Comparison of ENCODE assay signal across 8 cellular contexts in genomic region chr3:50299638-50299928, GRCh38. TPM values are rescaled to one million over a fixed set of nuclear protein-coding genes. Genes with fewer than 3 reads are reported as not detected.
DNase-seq lines count a peak whose midpoint lies in the region; ATAC-seq, FAIRE-seq and TF ChIP-seq lines count a peak whose summit lies in the region.

No MANE protein-coding gene starts in this region.

- peak overlapping the region; percentile 68 for H3K27ac ChIP-seq in GM12878 (ENCODE audit: control insufficient read depth, insufficient read depth)
- peak overlapping the region; percentile 85 to 93 (median 92) for H3K27ac ChIP-seq in upper lobe of left lung

- SMC1A ChIA-PET in GM12878 (lab: Charles Lee; ENCODE audit: uncharacterized antibody, unreplicated experiment): interaction anchor here (0.7 to 2.3 kb wide), 7 partner anchors 17 to 72 kb away, joined by 3 to 9 read pairs (median 3); no protein-coding TSS in a partner anchor

- H2AFZ ChIP-seq in GM12878 (ENCODE audit: control insufficient read depth, low read depth, low read length): peak overlapping the region; percentile 73

- DNase-seq in activated naive CD4-positive, alpha-beta T cell treated with anti-CD3 and anti-CD28 coated beads, Interleukin-2, amount 10 ng/mL, durations not matched to agents 7 days and 5 days: no peak
- DNase-seq in activated naive CD4-positive, alpha-beta T cell treated with Interleukin-2 at 50 U/mL for 16 hours: no peak
- DNase-seq in GM12878 (ENCODE audit: low read depth, low spot score) (no peak), memory B cell (ENCODE audit: low spot score in 2 of 2) (no peak), upper lobe of left lung (no peak)
- DNase-seq in activated effector memory CD4-positive, alpha-beta T cell treated with Interleukin-2 at 50 U/mL for 16 hours: no peak

- H3K27me3 ChIP-seq in GM12878 (replicated peaks in 1 of 2; ENCODE audit: control insufficient read depth in 2 of 2, insufficient read depth in 2 of 2, low read length in 1 of 2): no peaks in the 10 kb centered on the region
- no peaks in the 10 kb centered on the region for H3K27me3 ChIP-seq in upper lobe of left lung

- peak overlapping the region; percentile 64 for H3K9ac ChIP-seq in GM12878 (ENCODE audit: control insufficient read depth, insufficient read depth, low read length)

- POLR2A ChIA-PET in GM12878 (lab: Charles Lee): interaction anchor here (0.5 to 2.7 kb wide), 15 partner anchors 9 to 829 kb away, joined by 3 to 30 read pairs (median 5); partner anchors contain the start of genes CYB561D2, DAG1, NPRL2 and RASSF1

- RAD21 ChIA-PET in GM12878 (lab: Charles Lee; ENCODE audit: unreplicated experiment): interaction anchor here (0.7 to 2.2 kb wide), 8 partner anchors 11 to 53 kb away, joined by 3 to 15 read pairs (median 6); partner anchors contain the start of genes CYB561D2, NPRL2 and TUSC2

- BruUV-seq in GM12878 (replicated peaks; lab: Mats Ljungman, UMichigan): no TSS peak

- TF ChIP-seq EP300 in GM12878 (IDR thresholded peaks at IDR 0.05; ENCODE audit: borderline replicate concordance in 1 of 2, control insufficient read depth in 1 of 2, low read depth in 2 of 2, low read length in 2 of 2): no peak
- peak in 3 of 4 donors; percentile 28 to 91 (median 86) for TF ChIP-seq EP300 in upper lobe of left lung (IDR thresholded peaks at IDR 0.05)

- peaks cover 5% of the 10 kb centered on the region for H3K36me3 Mint-ChIP-seq in activated naive CD4-positive, alpha-beta T cell treated with anti-CD3 and anti-CD28 coated beads, Interleukin-2, amount 10 ng/mL, durations not matched to agents 7 days and 5 days
- H3K36me3 Mint-ChIP-seq in memory B cell: no peaks in the 10 kb centered on the region

- TF ChIP-seq CTCF in GM12878 (IDR thresholded peaks at IDR 0.05 in 2 of 3, conservative IDR thresholded peaks at IDR 0.05 in 1 of 3; ENCODE audit: control insufficient read depth in 2 of 3, extremely low read depth in 1 of 3, insufficient read depth in 1 of 3, low read depth in 3 of 3, low read length in 3 of 3) (no peak), upper lobe of left lung (IDR thresholded peaks at IDR 0.05) (no peak)

- no peak for FAIRE-seq in GM12878 (lab: Jason Lieb, UNC)

- TF ChIP-seq RAD21 in GM12878 (IDR thresholded peaks at IDR 0.05; ENCODE audit: insufficient read depth, low read depth, low read length): no peak

- H3K9me3 ChIP-seq in GM12878 (replicated peaks; ENCODE audit: control insufficient read depth, insufficient read depth, low read length) (no peaks in the 10 kb centered on the region), upper lobe of left lung (no peaks in the 10 kb centered on the region)

- WGBS in GM12878 (ENCODE audit: insufficient coverage, insufficient replicate concordance, low lambda C conversion rate, missing lambda C conversion rate): under 1% methylated on average over 12 of the region's 12 CpGs
- 3% methylated on average over 12 of the region's 12 CpGs; no CpG with 5 or more reads in 1 of the 2 donors for WGBS in upper lobe of left lung, 2 donors

- H3K4me1 Mint-ChIP-seq in activated naive CD4-positive, alpha-beta T cell treated with anti-CD3 and anti-CD28 coated beads, Interleukin-2, amount 10 ng/mL, durations not matched to agents 7 days and 5 days: peaks cover 41% of the 10 kb centered on the region
- H3K4me1 Mint-ChIP-seq in memory B cell: peaks cover 20% of the 10 kb centered on the region

- peak overlapping the region; percentile 90 for H3K4me2 ChIP-seq in GM12878 (ENCODE audit: control insufficient read depth, insufficient read depth)

- no peaks in the 10 kb centered on the region for H3K27me3 Mint-ChIP-seq in activated naive CD4-positive, alpha-beta T cell treated with anti-CD3 and anti-CD28 coated beads, Interleukin-2, amount 10 ng/mL, durations not matched to agents 7 days and 5 days
- no peaks in the 10 kb centered on the region for H3K27me3 Mint-ChIP-seq in memory B cell

- H3K27ac Mint-ChIP-seq in activated naive CD4-positive, alpha-beta T cell treated with anti-CD3 and anti-CD28 coated beads, Interleukin-2, amount 10 ng/mL, durations not matched to agents 7 days and 5 days: peak overlapping the region; percentile 99
- peak overlapping the region; percentile 97 for H3K27ac Mint-ChIP-seq in memory B cell

- H3K79me2 ChIP-seq in GM12878 (ENCODE audit: control insufficient read depth, insufficient read depth, low read length): peaks cover 2% of the 10 kb centered on the region; the same call in 1 of the 2 replicates

- in situ Hi-C loops in GM12878 (cut with MboI): no loop called here

- H3K36me3 ChIP-seq in GM12878 (ENCODE audit: control insufficient read depth in 2 of 2, insufficient read depth in 2 of 2, low read length in 1 of 2): no peaks in the 10 kb centered on the region
- peaks cover 0 to 13% (median 2%) of the 10 kb centered on the region in 4 donors for H3K36me3 ChIP-seq in upper lobe of left lung

- peaks cover 4% of the 10 kb centered on the region for H3K4me1 ChIP-seq in GM12878 (ENCODE audit: control insufficient read depth, insufficient read depth, low read length)
- peaks cover 41 to 55% (median 52%) of the 10 kb centered on the region in 4 donors for H3K4me1 ChIP-seq in upper lobe of left lung

- ATAC-seq in GM12878: no peak
- ATAC-seq in memory B cell (ENCODE audit: low read depth): no peak
- ATAC-seq in upper lobe of left lung (ENCODE audit: low FRiP score in 2 of 2): no peak
- ATAC-seq in HG02870 (IDR thresholded peaks at IDR 0.05; ENCODE audit: unreplicated experiment): no peak
- ATAC-seq in GM21576 (IDR thresholded peaks at IDR 0.05; ENCODE audit: unreplicated experiment): no peak

- peak overlapping the region; percentile 98 for H3K4me3 Mint-ChIP-seq in activated naive CD4-positive, alpha-beta T cell treated with anti-CD3 and anti-CD28 coated beads, Interleukin-2, amount 10 ng/mL, durations not matched to agents 7 days and 5 days
- H3K4me3 Mint-ChIP-seq in memory B cell: peak overlapping the region; percentile 94

- intact Hi-C loops in GM12878 (cut with micrococcal nuclease; ENCODE audit: unreplicated experiment): loop anchor here (1.0 to 5.0 kb wide), 2 partner anchors 22 to 38 kb away; no protein-coding TSS in a partner anchor

- TF ChIP-seq POLR2A in GM12878 (IDR thresholded peaks at IDR 0.05; ENCODE audit: low read depth, low read length) (no peak), upper lobe of left lung (IDR thresholded peaks at IDR 0.05) (no peak)

- CTCF ChIA-PET in activated naive CD4-positive, alpha-beta T cell treated with anti-CD3 and anti-CD28 coated beads, Interleukin-2, amount 10 ng/mL, durations not matched to agents 7 days and 5 days (lab: Charles Lee): interaction anchor here (1.2 to 3.8 kb wide), 5 partner anchors 15 to 25 kb away, joined by 3 to 20 read pairs (median 7); partner anchors contain the start of gene HYAL2
- CTCF ChIA-PET in GM12878 (lab: Yijun Ruan, JAX): interaction anchor here (0.7 to 3.5 kb wide), 12 partner anchors 19 to 243 kb away, joined by 3 to 22 read pairs (median 5); partner anchors contain the start of gene TUSC2

- H3K4me3 ChIP-seq in GM12878 (peak overlapping the region; percentile 79), upper lobe of left lung (peak overlapping the region in 3 of 4 donors; percentile 55 to 86 (median 64))

- H4K20me1 ChIP-seq in GM12878 (ENCODE audit: control insufficient read depth, insufficient read depth): no peaks in the 10 kb centered on the region

- no peaks in the 10 kb centered on the region for H3K9me3 Mint-ChIP-seq in activated naive CD4-positive, alpha-beta T cell treated with anti-CD3 and anti-CD28 coated beads, Interleukin-2, amount 10 ng/mL, durations not matched to agents 7 days and 5 days
- no peaks in the 10 kb centered on the region for H3K9me3 Mint-ChIP-seq in memory B cell

RNA-seq across cellular contexts. Expression of gene HYAL3, which starts 0.4 kb away (rescaled TPM):
- 4.9 and 6.0 TPM in 2 replicates for total RNA-seq in GM12878 (2013; cell fraction: nucleolus; rRNA removed)
- total RNA-seq in GM12878 (2014; rRNA removed) (3.6 and 4.0 TPM in 2 replicates), GM12878 (2014; rRNA removed; fragmentation: Illumina TruSeq; extraction: Trizol) (2.0 and 2.4 TPM in 2 replicates), GM12878 (2021) (2.8 and 3.9 TPM in 2 replicates), upper lobe of left lung (1 to 10 TPM in 5 of 6 donors, under 1 TPM in 1; 0.33 to 5.7 (median 3.1) TPM)
- 0.59 TPM for polyA plus RNA-seq in GM12878 (2011; ENCODE audit: low read depth)
- polyA plus RNA-seq in GM12878 (2011; rRNA removed) (0.94 and 1.4 TPM in 2 replicates), GM12878 (2014; fragmentation: Illumina TruSeq; extraction: Trizol) (0.49 and 1.8 TPM in 2 replicates), GM12878 (2014; fragmentation: Nextera tagmentation; extraction: Ambion mirVana) (under 1 TPM; 0.37 TPM), GM12878 (2014; rRNA removed) (3.7 and 4.0 TPM in 2 replicates), GM12878 (2016; fragmentation: Nextera tagmentation; extraction: Ambion mirVana) (1 to 10 TPM; 4.1 to 4.2 TPM)
- polyA plus RNA-seq in GM12878 (2011; cell fraction: cytosol; rRNA removed): 3.3 and 4.1 TPM in 2 replicates
- 6.3 and 6.4 TPM in 2 replicates for polyA plus RNA-seq in GM12878 (2011; cell fraction: nucleus; rRNA removed)
- polyA plus RNA-seq in GM12878 (2012): 1.0 and 1.6 TPM in 2 replicates
- 1.0 and 4.2 TPM in 2 replicates for polyA minus RNA-seq in GM12878 (2011; rRNA and poly(A)+ RNA removed)
- polyA minus RNA-seq in GM12878 (2011; cell fraction: cytosol; rRNA and poly(A)+ RNA removed): 1.5 and 1.6 TPM in 2 replicates
- 4.2 and 5.4 TPM in 2 replicates for polyA minus RNA-seq in GM12878 (2011; cell fraction: nucleus; rRNA and poly(A)+ RNA removed)

RNA-seq across cellular contexts. Expression of gene NAA80, which starts 0.4 kb away (rescaled TPM):
- total RNA-seq in GM12878 (2013; cell fraction: nucleolus; rRNA removed): 24.5 and 24.6 TPM in 2 replicates
- total RNA-seq in GM12878 (2014; rRNA removed) (8.5 and 9.2 TPM in 2 replicates), GM12878 (2014; rRNA removed; fragmentation: Illumina TruSeq; extraction: Trizol) (2.9 and 3.8 TPM in 2 replicates), GM12878 (2021) (9.0 and 9.1 TPM in 2 replicates), upper lobe of left lung (10 to 100 TPM; 12.1 to 34.5 (median 15.1) TPM)
- 3.1 TPM for polyA plus RNA-seq in GM12878 (2011; ENCODE audit: low read depth)
- polyA plus RNA-seq in GM12878 (2011; rRNA removed) (2.4 and 5.1 TPM in 2 replicates), GM12878 (2014; fragmentation: Illumina TruSeq; extraction: Trizol) (2.6 and 6.4 TPM in 2 replicates), GM12878 (2014; fragmentation: Nextera tagmentation; extraction: Ambion mirVana) (under 1 TPM; 0.48 to 0.62 TPM), GM12878 (2014; rRNA removed) (12.7 and 13.6 TPM in 2 replicates), GM12878 (2016; fragmentation: Nextera tagmentation; extraction: Ambion mirVana) (1 to 10 TPM; 7.0 to 8.0 TPM)
- polyA plus RNA-seq in GM12878 (2011; cell fraction: cytosol; rRNA removed): 11.0 and 11.9 TPM in 2 replicates
- polyA plus RNA-seq in GM12878 (2011; cell fraction: nucleus; rRNA removed): 39.0 and 44.2 TPM in 2 replicates
- 7.8 and 11.0 TPM in 2 replicates for polyA plus RNA-seq in GM12878 (2012)
- 7.8 and 20.4 TPM in 2 replicates for polyA minus RNA-seq in GM12878 (2011; rRNA and poly(A)+ RNA removed)
- 3.2 TPM in 2 replicates for polyA minus RNA-seq in GM12878 (2011; cell fraction: cytosol; rRNA and poly(A)+ RNA removed)
- 19.7 and 30.1 TPM in 2 replicates for polyA minus RNA-seq in GM12878 (2011; cell fraction: nucleus; rRNA and poly(A)+ RNA removed)

RNA-seq across cellular contexts. Expression of gene HYAL1, which starts 3.8 kb away (rescaled TPM):
- total RNA-seq in GM12878 (2013; cell fraction: nucleolus; rRNA removed): 0.65 and 0.91 TPM in 2 replicates
- total RNA-seq in GM12878 (2014; rRNA removed) (0.06 and 0.33 TPM in 2 replicates), GM12878 (2014; rRNA removed; fragmentation: Illumina TruSeq; extraction: Trizol) (0.09 and 0.36 TPM in 2 replicates), GM12878 (2021) (0.40 and 0.49 TPM in 2 replicates), upper lobe of left lung (10 to 100 TPM; 22.0 to 99.1 (median 63.0) TPM)
- polyA plus RNA-seq in GM12878 (2011; ENCODE audit: low read depth): not detected
- polyA plus RNA-seq in GM12878 (2011; rRNA removed) (0.04 and 0.07 TPM in 2 replicates), GM12878 (2014; fragmentation: Illumina TruSeq; extraction: Trizol) (0.07 TPM in 1 of 2 replicates, not detected in the other), GM12878 (2014; fragmentation: Nextera tagmentation; extraction: Ambion mirVana) (not detected), GM12878 (2014; rRNA removed) (0.13 and 0.20 TPM in 2 replicates), GM12878 (2016; fragmentation: Nextera tagmentation; extraction: Ambion mirVana) (under 1 TPM; 0.23 to 0.55 TPM)
- polyA plus RNA-seq in GM12878 (2011; cell fraction: cytosol; rRNA removed): 0.03 TPM in 2 replicates
- polyA plus RNA-seq in GM12878 (2011; cell fraction: nucleus; rRNA removed): 0.25 and 0.37 TPM in 2 replicates
- polyA plus RNA-seq in GM12878 (2012): 0.20 and 0.25 TPM in 2 replicates
- 0.26 TPM in 1 of 2 replicates, not detected in the other for polyA minus RNA-seq in GM12878 (2011; rRNA and poly(A)+ RNA removed)
- polyA minus RNA-seq in GM12878 (2011; cell fraction: cytosol; rRNA and poly(A)+ RNA removed): 3.2 TPM in 1 of 2 replicates, not detected in the other
- polyA minus RNA-seq in GM12878 (2011; cell fraction: nucleus; rRNA and poly(A)+ RNA removed): 1.1 TPM in 1 of 2 replicates, not detected in the other

RNA-seq across cellular contexts. Expression of gene IFRD2, which starts 7.4 kb away (rescaled TPM):
- 91.8 and 111 TPM in 2 replicates for total RNA-seq in GM12878 (2013; cell fraction: nucleolus; rRNA removed)
- total RNA-seq in GM12878 (2014; rRNA removed): 81.7 and 100 TPM in 2 replicates
- 47.5 and 52.0 TPM in 2 replicates for total RNA-seq in GM12878 (2014; rRNA removed; fragmentation: Illumina TruSeq; extraction: Trizol)
- total RNA-seq in GM12878 (2021): 96.6 and 103 TPM in 2 replicates
- 21.2 TPM for polyA plus RNA-seq in GM12878 (2011; ENCODE audit: low read depth)
- polyA plus RNA-seq in GM12878 (2011; rRNA removed): 12.4 and 19.1 TPM in 2 replicates
- polyA plus RNA-seq in GM12878 (2011; cell fraction: cytosol; rRNA removed): 43.7 and 61.2 TPM in 2 replicates
- polyA plus RNA-seq in GM12878 (2011; cell fraction: nucleus; rRNA removed): 223 and 239 TPM in 2 replicates
- polyA plus RNA-seq in GM12878 (2012): 40.6 and 41.3 TPM in 2 replicates
- 19.1 and 44.1 TPM in 2 replicates for polyA plus RNA-seq in GM12878 (2014; fragmentation: Illumina TruSeq; extraction: Trizol)
- 10 to 100 TPM; 33.7 to 82.8 TPM for polyA plus RNA-seq in GM12878 (2014; fragmentation: Nextera tagmentation; extraction: Ambion mirVana)
- 77.8 and 87.5 TPM in 2 replicates for polyA plus RNA-seq in GM12878 (2014; rRNA removed)
- polyA plus RNA-seq in GM12878 (2016; fragmentation: Nextera tagmentation; extraction: Ambion mirVana): 100 to 1,000 TPM; 144 to 153 TPM
- polyA minus RNA-seq in GM12878 (2011; rRNA and poly(A)+ RNA removed): 21.5 and 46.9 TPM in 2 replicates
- 12.7 and 13.8 TPM in 2 replicates for polyA minus RNA-seq in GM12878 (2011; cell fraction: cytosol; rRNA and poly(A)+ RNA removed)
- 51.4 and 96.7 TPM in 2 replicates for polyA minus RNA-seq in GM12878 (2011; cell fraction: nucleus; rRNA and poly(A)+ RNA removed)
- total RNA-seq in upper lobe of left lung: 100 to 1,000 TPM in 2 of 6 donors, 10 to 100 TPM in 4; 45.4 to 126 (median 77.5) TPM

RNA-seq across cellular contexts. Expression of gene LSMEM2, which starts 20.7 kb away (rescaled TPM):
- total RNA-seq in GM12878 (2013; cell fraction: nucleolus; rRNA removed): not detected in 2 replicates
- not detected in 2 replicates for total RNA-seq in GM12878 (2014; rRNA removed)
- not detected in 2 replicates for total RNA-seq in GM12878 (2014; rRNA removed; fragmentation: Illumina TruSeq; extraction: Trizol)
- total RNA-seq in GM12878 (2021): not detected in 2 replicates
- not detected for polyA plus RNA-seq in GM12878 (2011; ENCODE audit: low read depth)
- polyA plus RNA-seq in GM12878 (2011; rRNA removed): not detected in 2 replicates
- polyA plus RNA-seq in GM12878 (2011; cell fraction: cytosol; rRNA removed): not detected in 2 replicates
- not detected in 2 replicates for polyA plus RNA-seq in GM12878 (2011; cell fraction: nucleus; rRNA removed)
- 0.12 TPM in 1 of 2 replicates, not detected in the other for polyA plus RNA-seq in GM12878 (2012)
- polyA plus RNA-seq in GM12878 (2014; fragmentation: Illumina TruSeq; extraction: Trizol): not detected in 2 replicates
- polyA plus RNA-seq in GM12878 (2014; fragmentation: Nextera tagmentation; extraction: Ambion mirVana): not detected
- not detected in 2 replicates for polyA plus RNA-seq in GM12878 (2014; rRNA removed)
- under 1 TPM in 1 of 2 experiments, not detected in 1; 0.17 TPM for polyA plus RNA-seq in GM12878 (2016; fragmentation: Nextera tagmentation; extraction: Ambion mirVana)
- not detected in 2 replicates for polyA minus RNA-seq in GM12878 (2011; rRNA and poly(A)+ RNA removed)
- polyA minus RNA-seq in GM12878 (2011; cell fraction: cytosol; rRNA and poly(A)+ RNA removed): not detected in 2 replicates
- polyA minus RNA-seq in GM12878 (2011; cell fraction: nucleus; rRNA and poly(A)+ RNA removed): not detected in 2 replicates
- under 1 TPM in 2 of 6 donors, not detected in 4; 0.14 to 0.59 TPM for total RNA-seq in upper lobe of left lung

Comparison
In these comparisons a context has a peak if more than half of its experiments do, and no peak if none do; other contexts are left out.
1. RNA of gene HYAL1, which starts 3.8 kb away (total RNA-seq): 22.0 to 99.1 TPM in upper lobe of left lung; 0.06 to 0.91 TPM in GM12878; every median in the first group is over 10 times any median in the second.